ENCODE assay signal across 1 cellular context in genomic region chr22:22348127-22348814, GRCh38.
TF ChIP-seq lines count a peak whose summit lies in the region.

No MANE protein-coding gene starts in this region.

TF ChIP-seq in K562, 482 proteins besides CTCF, POLR2A, EP300 and RAD21 (continued from another document and continues in another):
- TF ChIP-seq MGA (IDR thresholded peaks at IDR 0.05) (no peak), ELK1 (CRISPR knock-in tag; IDR thresholded peaks at IDR 0.05) (no peak), EP400 (IDR thresholded peaks at IDR 0.05) (no peak), ZNF24 (IDR thresholded peaks at IDR 0.05) (no peak), TGIF2 (CRISPR knock-in tag; IDR thresholded peaks at IDR 0.05) (no peak), ZNF76 (CRISPR knock-in tag; IDR thresholded peaks at IDR 0.05; ENCODE audit: borderline replicate concordance) (no peak), CHD2 (IDR thresholded peaks at IDR 0.05; ENCODE audit: low read depth, low read length) (no peak), SFPQ (IDR thresholded peaks at IDR 0.05; ENCODE audit: low read depth, low read length) (no peak), ZNF518B (CRISPR knock-in tag; IDR thresholded peaks at IDR 0.05) (no peak), PREB (CRISPR knock-in tag; IDR thresholded peaks at IDR 0.05) (0 out of 2 replicates have a peak, but pooled peaks have one; percentile 48), ZNF277 (CRISPR knock-in tag; IDR thresholded peaks at IDR 0.05; ENCODE audit: borderline replicate concordance) (no peak), MCM5 (IDR thresholded peaks at IDR 0.05; ENCODE audit: low read depth) (no peak), GATAD2B (IDR thresholded peaks at IDR 0.05; ENCODE audit: borderline replicate concordance) (no peak), ZNF41 (CRISPR knock-in tag; conservative IDR thresholded peaks at IDR 0.05) (0 out of 2 replicates have a peak, but pooled peaks have one; percentile 23), TBL1XR1 (IDR thresholded peaks at IDR 0.05; ENCODE audit: low read length in 2 of 2) (no peak), LEF1 (IDR thresholded peaks at IDR 0.05) (no peak), SNRNP70 (optimal IDR thresholded peaks at IDR 0.05; ENCODE audit: low read depth, low read length) (no peak), POLR2B (IDR thresholded peaks at IDR 0.05; ENCODE audit: low read depth, partially characterized antibody) (no peak), DACH1 (IDR thresholded peaks at IDR 0.05; ENCODE audit: partially characterized antibody) (no peak), CREB1 (IDR thresholded peaks at IDR 0.05) (no peak), CREB1 (CRISPR knock-in tag; IDR thresholded peaks at IDR 0.05) (peak; percentile 40; the same call in 1 of the 2 replicates), SAP30 (IDR thresholded peaks at IDR 0.05; ENCODE audit: borderline replicate concordance, insufficient read depth, low read depth, low read length, poor library complexity, severe bottlenecking) (peak; percentile 11), TEAD4 (IDR thresholded peaks at IDR 0.05; ENCODE audit: low read length) (no peak), TEAD4 (CRISPR knock-in tag; IDR thresholded peaks at IDR 0.05; ENCODE audit: borderline replicate concordance) (peak; percentile 18; the same call in 1 of the 2 replicates), HMG20B (CRISPR knock-in tag; IDR thresholded peaks at IDR 0.05) (no peak), MEIS2 (IDR thresholded peaks at IDR 0.05; ENCODE audit: partially characterized antibody) (no peak), CXXC5 (CRISPR knock-in tag; IDR thresholded peaks at IDR 0.05) (no peak), ZNF449 (CRISPR knock-in tag; IDR thresholded peaks at IDR 0.05) (no peak), REST (CRISPR knock-in tag; IDR thresholded peaks at IDR 0.05; ENCODE audit: low read depth) (peak; percentile 65; the same call in 1 of the 2 replicates), CEBPB (tag; IDR thresholded peaks at IDR 0.05) (no peak)
